13 cellular contexts compared by ENCODE assay signal in genomic region chr20:64088586-64088985, GRCh38. TPM values are rescaled to one million over a fixed set of nuclear protein-coding genes. Genes with fewer than 3 reads are reported as not detected.
"Had no signal": no experiment of that assay in that cellular context is flagged by ENCODE, and none has a peak within 500 bp of the region (broad histone marks: within the 10 kb centered on the region; RNA-seq: fewer than 3 reads in every experiment).

No MANE protein-coding gene starts in this region.

RNA-seq across cellular contexts. Expression of gene LKAAEAR1, which starts 4.4 kb away (rescaled TPM):
- total RNA-seq: activated CD4-positive, alpha-beta memory T cell treated with anti-CD3 and anti-CD28 coated beads for 36 hours; activated naive CD4-positive, alpha-beta T cell treated with anti-CD3 and anti-CD28 coated beads, Interleukin-2, amount 50 U/mL, for 72 hours; astrocyte; cardiac septum; NCI-H460; OCI-LY7; Right ventricle myocardium superior; SJCRH30 had no signal

RNA-seq across cellular contexts. Expression of gene NPBWR2, which starts 18.8 kb away (rescaled TPM):
- total RNA-seq: activated CD4-positive, alpha-beta memory T cell treated with anti-CD3 and anti-CD28 coated beads for 36 hours; activated CD4-positive, alpha-beta T cell treated with anti-CD3 and anti-CD28 coated beads, Interleukin-2, amount 10 ng/mL, durations not matched to agents 7 days and 5 days; activated naive CD4-positive, alpha-beta T cell treated with anti-CD3 and anti-CD28 coated beads, Interleukin-2, amount 50 U/mL, for 72 hours; activated T-cell treated with anti-CD3 and anti-CD28 coated beads, Interleukin-2, amount 50 U/mL, for 4 hours; astrocyte; cardiac septum; NCI-H460; OCI-LY7; Right ventricle myocardium superior; RPMI7951; SJCRH30; T-helper 2 cell treated with Interferon-gamma antibody and Interleukin-4, amounts not matched to agents 100 ng/mL and 5 ng/mL, for 36 hours had no signal
- polyA plus RNA-seq: SK-N-SH had no signal
